In the genomic region with DNA sequence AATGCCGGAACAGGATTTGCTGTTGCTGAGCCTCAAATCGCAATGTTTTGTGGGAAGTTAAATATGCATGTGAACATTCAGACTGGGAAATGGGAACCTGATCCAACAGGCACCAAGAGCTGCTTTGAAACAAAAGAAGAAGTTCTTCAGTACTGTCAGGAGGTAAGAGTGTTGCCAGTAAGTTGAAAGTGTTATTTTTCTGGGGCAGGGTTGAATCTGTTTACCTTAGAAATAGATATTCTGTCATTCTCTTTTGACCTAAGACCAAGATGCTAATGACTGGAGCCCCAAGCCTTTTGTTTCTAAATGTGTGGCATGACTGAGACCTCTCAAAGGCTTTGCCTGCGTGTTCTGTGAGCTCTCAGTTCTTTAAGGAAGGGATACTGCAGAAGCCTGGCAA, we compare ENCODE assay signal across 27 cellular contexts.
"Had no signal": no experiment of that assay in that cellular context is flagged by ENCODE, and none has a peak within 500 bp of the region (broad histone marks: within the 10 kb centered on the region; RNA-seq: fewer than 3 reads in every experiment).

No MANE protein-coding gene starts in this region.

- ATAC-seq: activated CD4-positive, alpha-beta T cell treated with anti-CD3 and anti-CD28 coated beads for 36 hours; activated CD8-positive, alpha-beta T cell treated with anti-CD3 and anti-CD28 coated beads for 36 hours; activated T-cell treated with anti-CD3 and anti-CD28 coated beads, Interleukin-2, amount 50 U/mL, for 72 hours; body of pancreas; Panc1; Right ventricle myocardium inferior had no signal

- H3K4me1 Mint-ChIP-seq: activated CD4-positive, alpha-beta T cell treated with anti-CD3 and anti-CD28 coated beads for 36 hours; activated naive CD4-positive, alpha-beta T cell treated with anti-CD3 and anti-CD28 coated beads, Interleukin-2, amount 10 ng/mL, durations not matched to agents 7 days and 5 days; activated naive CD8-positive, alpha-beta T cell treated with anti-CD3 and anti-CD28 coated beads for 36 hours had no signal

- H3K27me3 ChIP-seq: body of pancreas had no signal

- H3K9me3 ChIP-seq: body of pancreas had no signal

- H3K27me3 Mint-ChIP-seq: activated CD4-positive, alpha-beta T cell treated with anti-CD3 and anti-CD28 coated beads for 36 hours; activated CD8-positive, alpha-beta T cell treated with anti-CD3 and anti-CD28 coated beads for 36 hours; central memory CD8-positive, alpha-beta T cell had no signal

- H3K4me3 Mint-ChIP-seq: activated CD4-positive, alpha-beta T cell treated with anti-CD3 and anti-CD28 coated beads for 36 hours; activated CD8-positive, alpha-beta T cell treated with anti-CD3 and anti-CD28 coated beads for 36 hours; activated naive CD4-positive, alpha-beta T cell treated with anti-CD3 and anti-CD28 coated beads, Interleukin-2, amount 10 ng/mL, durations not matched to agents 7 days and 5 days; activated naive CD8-positive, alpha-beta T cell treated with anti-CD3 and anti-CD28 coated beads for 36 hours; activated T-cell treated with anti-CD3 and anti-CD28 coated beads, Interleukin-2, amount 50 U/mL, for 72 hours; central memory CD8-positive, alpha-beta T cell had no signal

- H3K27ac ChIP-seq: body of pancreas, SK-N-MC, WERI-Rb-1 had no signal

- H3K4me3 ChIP-seq: body of pancreas, SK-N-MC had no signal

- DNase-seq: activated CD4-positive, alpha-beta T cell treated with anti-CD3 and anti-CD28 coated beads for 36 hours; activated CD4-positive, alpha-beta T cell treated with anti-CD3 and anti-CD28 coated beads, Interleukin-2, amount 50 U/mL, for 1 hour; activated CD8-positive, alpha-beta memory T cell treated with anti-CD3 and anti-CD28 coated beads, Interleukin-2, amount 50 U/mL, for 4 hours; activated CD8-positive, alpha-beta T cell treated with anti-CD3 and anti-CD28 coated beads for 36 hours; activated gamma-delta T cell treated with Interleukin-2 at 50 U/mL for 16 hours; activated naive CD4-positive, alpha-beta T cell treated with anti-CD3 and anti-CD28 coated beads, Interleukin-2, amount 10 ng/mL, durations not matched to agents 7 days and 5 days; activated naive CD8-positive, alpha-beta T cell treated with anti-CD3 and anti-CD28 coated beads for 36 hours; activated T-cell treated with anti-CD3 and anti-CD28 coated beads, Interleukin-2, amount 50 U/mL, for 72 hours; aorta; body of pancreas; NCI-H1092; NCI-H1417 treated with DMSO at 0.1 percent for 48 hours; NCI-H1694; NCI-H2029; NCI-H2107; NCI-H510A treated with DMSO at 0.1 percent for 48 hours; NCI-H69; NK-92 treated with Interleukin-12 subunit alpha and Interleukin-12 subunit beta, amount 100 ng/mL, for 24 hours; OCI-M1; RPMI8226; T-helper 1 cell; WERI-Rb-1 had no signal

- H3K27ac Mint-ChIP-seq: activated CD4-positive, alpha-beta T cell treated with anti-CD3 and anti-CD28 coated beads for 36 hours; activated CD8-positive, alpha-beta T cell treated with anti-CD3 and anti-CD28 coated beads for 36 hours; activated naive CD4-positive, alpha-beta T cell treated with anti-CD3 and anti-CD28 coated beads, Interleukin-2, amount 10 ng/mL, durations not matched to agents 7 days and 5 days; activated naive CD8-positive, alpha-beta T cell treated with anti-CD3 and anti-CD28 coated beads for 36 hours; activated T-cell treated with anti-CD3 and anti-CD28 coated beads, Interleukin-2, amount 50 U/mL, for 72 hours; activated T-helper 2 cell treated with anti-CD3 and anti-CD28 coated beads, Interferon-gamma antibody, Interleukin-2, Interleukin-4, amounts not matched to agents 10 μg/mL and 5 μg/mL and 100 μg/mL, durations not matched to agents 14 hours and 24 hours and 36 hours had no signal

- H3K9me3 Mint-ChIP-seq: activated CD8-positive, alpha-beta T cell treated with anti-CD3 and anti-CD28 coated beads for 36 hours; activated naive CD8-positive, alpha-beta T cell treated with anti-CD3 and anti-CD28 coated beads for 36 hours; activated T-helper 2 cell treated with anti-CD3 and anti-CD28 coated beads, Interferon-gamma antibody, Interleukin-2, Interleukin-4, amounts not matched to agents 10 μg/mL and 5 μg/mL and 100 μg/mL, durations not matched to agents 14 hours and 24 hours and 36 hours; central memory CD8-positive, alpha-beta T cell had no signal
